In the genomic region with DNA sequence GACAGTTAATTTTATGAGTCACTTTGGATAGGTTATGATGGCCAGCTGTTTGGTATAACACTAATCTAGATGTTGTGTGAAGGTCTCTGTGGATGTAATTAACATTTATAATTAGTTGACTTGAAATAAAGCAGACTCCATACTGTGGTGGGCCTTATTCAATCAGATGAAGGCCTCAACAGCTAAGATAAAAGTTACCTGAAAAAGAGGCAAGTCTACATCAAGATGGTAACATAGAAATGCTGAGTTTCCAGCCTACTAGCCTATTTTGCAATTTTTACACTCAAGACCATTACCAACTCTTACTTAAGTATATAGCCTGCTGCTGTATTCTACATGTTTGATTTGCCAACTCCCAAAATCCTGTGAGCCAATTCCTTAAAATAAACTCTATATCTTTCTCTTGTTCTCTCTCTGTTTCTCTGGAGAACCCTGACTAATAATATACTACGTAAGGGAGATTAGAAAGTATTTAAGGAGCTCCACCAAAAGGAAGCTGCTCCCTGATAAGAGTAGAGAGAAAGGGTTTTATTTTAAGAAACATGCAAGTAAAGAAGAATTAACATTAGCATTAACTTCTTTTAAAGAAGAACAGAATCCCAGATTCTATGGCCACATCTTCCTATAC, we compare ENCODE assay signal across 22 cellular contexts. TPM values are rescaled to one million over a fixed set of nuclear protein-coding genes. Genes with fewer than 3 reads are reported as not detected.
DNase-seq lines count a peak whose midpoint lies in the region; ATAC-seq and TF ChIP-seq lines count a peak whose summit lies in the region.
"Had no signal": no experiment of that assay in that cellular context is flagged by ENCODE, and none has a peak within 500 bp of the region (broad histone marks: within the 10 kb centered on the region; RNA-seq: fewer than 3 reads in every experiment).

No MANE protein-coding gene starts in this region.

- no peak for ATAC-seq in activated CD4-positive, alpha-beta T cell treated with anti-CD3 and anti-CD28 coated beads for 36 hours
- ATAC-seq in HG03342 (IDR thresholded peaks at IDR 0.05; ENCODE audit: unreplicated experiment) (no peak), HG02798 (IDR thresholded peaks at IDR 0.05; ENCODE audit: poor library complexity, unreplicated experiment) (no peak)
- ATAC-seq: PC-3 had no signal

- H3K4me1 Mint-ChIP-seq in activated CD4-positive, alpha-beta T cell treated with anti-CD3 and anti-CD28 coated beads, Interleukin-2, amount 10 ng/mL, durations not matched to agents 24 days and 14 days: peaks cover 18% of the 10 kb centered on the region
- H3K4me1 Mint-ChIP-seq in activated CD4-positive, alpha-beta T cell treated with anti-CD3 and anti-CD28 coated beads for 36 hours: peaks cover 16% of the 10 kb centered on the region
- peaks cover 4% of the 10 kb centered on the region for H3K4me1 Mint-ChIP-seq in mesothelial cell of epicardium

- CTCF ChIA-PET in activated CD4-positive, alpha-beta T cell treated with anti-CD3 and anti-CD28 coated beads for 36 hours (lab: Charles Lee): interaction anchor here (0.6 to 1.2 kb wide), 2 partner anchors 153 to 206 kb away, joined by 3 to 5 read pairs; no protein-coding TSS in a partner anchor

- peak; percentile 23 for DNase-seq in activated CD4-positive, alpha-beta T cell treated with anti-CD3 and anti-CD28 coated beads, Interleukin-2, amount 10 ng/mL, durations not matched to agents 24 days and 14 days
- no peak for DNase-seq in activated CD4-positive, alpha-beta T cell treated with anti-CD3 and anti-CD28 coated beads for 36 hours
- DNase-seq in fibroblast of pulmonary artery (ENCODE audit: low read depth) (peak; percentile 94), mesothelial cell of epicardium (ENCODE audit: low spot score in 2 of 2, unreplicated experiment in 2 of 2) (no peak), epidermal melanocyte (ENCODE audit: insufficient read length, low spot score) (no peak), 8988T (no peak)
- DNase-seq: activated CD4-positive, alpha-beta T cell treated with anti-CD3 and anti-CD28 coated beads for 48 hours; activated CD8-positive, alpha-beta memory T cell treated with anti-CD3 and anti-CD28 coated beads, Interleukin-2, amount 50 U/mL, for 4 hours; activated gamma-delta T cell; anterior cingulate cortex; C1 segment of cervical spinal cord; colonic mucosa; NCI-H1436; NCI-H2171 treated with DMSO at 0.1 percent for 48 hours; NCI-H774; ovary; PC-3; small intestine; stimulated activated CD4-positive, alpha-beta T cell treated with anti-CD3 and anti-CD28 coated beads, Interleukin-4, amount 100 ng/mL, for 24 hours; T1000 had no signal

- H3K36me3 Mint-ChIP-seq in activated CD4-positive, alpha-beta T cell treated with anti-CD3 and anti-CD28 coated beads, Interleukin-2, amount 10 ng/mL, durations not matched to agents 24 days and 14 days (ENCODE audit: low read depth): peaks cover 5% of the 10 kb centered on the region
- peaks cover 5% of the 10 kb centered on the region for H3K36me3 Mint-ChIP-seq in activated CD4-positive, alpha-beta T cell treated with anti-CD3 and anti-CD28 coated beads for 36 hours (ENCODE audit: low read depth)
- peaks cover 6% of the 10 kb centered on the region for H3K36me3 Mint-ChIP-seq in mesothelial cell of epicardium

- H3K27ac Mint-ChIP-seq in activated CD4-positive, alpha-beta T cell treated with anti-CD3 and anti-CD28 coated beads, Interleukin-2, amount 10 ng/mL, durations not matched to agents 24 days and 14 days: no peak overlapping the region
- H3K27ac Mint-ChIP-seq in activated CD4-positive, alpha-beta T cell treated with anti-CD3 and anti-CD28 coated beads for 36 hours: no peak overlapping the region
- peak overlapping the region; percentile 13 for H3K27ac Mint-ChIP-seq in mesothelial cell of epicardium

- H3K9me3 Mint-ChIP-seq in activated CD4-positive, alpha-beta T cell treated with anti-CD3 and anti-CD28 coated beads, Interleukin-2, amount 10 ng/mL, durations not matched to agents 24 days and 14 days: no peaks in the 10 kb centered on the region
- no peaks in the 10 kb centered on the region for H3K9me3 Mint-ChIP-seq in activated CD4-positive, alpha-beta T cell treated with anti-CD3 and anti-CD28 coated beads for 36 hours (ENCODE audit: low read depth)
- H3K9me3 Mint-ChIP-seq in mesothelial cell of epicardium: peaks cover 13% of the 10 kb centered on the region

- H3K4me3 ChIP-seq in fibroblast of pulmonary artery (replicated peaks; ENCODE audit: low read depth, low read length): no peak overlapping the region
- H3K4me3 ChIP-seq: colonic mucosa, ovary had no signal

- H3K4me3 Mint-ChIP-seq in activated CD4-positive, alpha-beta T cell treated with anti-CD3 and anti-CD28 coated beads, Interleukin-2, amount 10 ng/mL, durations not matched to agents 24 days and 14 days: no peak overlapping the region
- no peak overlapping the region for H3K4me3 Mint-ChIP-seq in activated CD4-positive, alpha-beta T cell treated with anti-CD3 and anti-CD28 coated beads for 36 hours
- no peak overlapping the region for H3K4me3 Mint-ChIP-seq in mesothelial cell of epicardium

- TF ChIP-seq CTCF in fibroblast of pulmonary artery (IDR thresholded peaks at IDR 0.05; ENCODE audit: low read length, missing control alignments) (no peak), mesothelial cell of epicardium (IDR thresholded peaks at IDR 0.05; ENCODE audit: unreplicated experiment) (no peak)

- POLR2A ChIA-PET in activated CD4-positive, alpha-beta T cell treated with anti-CD3 and anti-CD28 coated beads for 36 hours (lab: Charles Lee): no interaction called here

- H3K27me3 Mint-ChIP-seq in activated CD4-positive, alpha-beta T cell treated with anti-CD3 and anti-CD28 coated beads, Interleukin-2, amount 10 ng/mL, durations not matched to agents 24 days and 14 days: no peaks in the 10 kb centered on the region
- no peaks in the 10 kb centered on the region for H3K27me3 Mint-ChIP-seq in activated CD4-positive, alpha-beta T cell treated with anti-CD3 and anti-CD28 coated beads for 36 hours
- no peaks in the 10 kb centered on the region for H3K27me3 Mint-ChIP-seq in mesothelial cell of epicardium (ENCODE audit: low read depth)

- intact Hi-C loops in activated CD4-positive, alpha-beta T cell treated with anti-CD3 and anti-CD28 coated beads, Interleukin-2, amount 10 ng/mL, durations not matched to agents 24 days and 14 days (cut with micrococcal nuclease): loop anchor here (5.0 to 10.0 kb wide), 2 partner anchors 146 to 363 kb away; no protein-coding TSS in a partner anchor
- intact Hi-C loops in activated CD4-positive, alpha-beta T cell treated with anti-CD3 and anti-CD28 coated beads for 36 hours (cut with DNase I, micrococcal nuclease): no loop called here

RNA-seq across cellular contexts. Expression of a gene that starts 42.7 kb away (rescaled TPM):
- 2.4 and 3.2 TPM in 2 replicates for total RNA-seq in activated CD4-positive, alpha-beta T cell treated with anti-CD3 and anti-CD28 coated beads, Interleukin-2, amount 10 ng/mL, durations not matched to agents 24 days and 14 days
- total RNA-seq in activated CD4-positive, alpha-beta T cell treated with anti-CD3 and anti-CD28 coated beads for 36 hours: 1 to 10 TPM; 3.1 to 3.7 TPM
- 5.3 to 6.6 TPM (median 6.0 TPM) in 3 replicates for total RNA-seq in mesothelial cell of epicardium

Comparison
In these comparisons a context has a peak if more than half of its experiments do, and no peak if none do; other contexts are left out.
1. DNase-seq: peak in activated CD4-positive, alpha-beta T cell treated with anti-CD3 and anti-CD28 coated beads, Interleukin-2, amount 10 ng/mL, durations not matched to agents 24 days and 14 days (single experiment) and fibroblast of pulmonary artery (single experiment); none in activated CD4-positive, alpha-beta T cell treated with anti-CD3 and anti-CD28 coated beads for 36 hours (single experiment), mesothelial cell of epicardium (0 of 2), epidermal melanocyte (single experiment) and 8988T (single experiment).